23 cellular contexts compared by ENCODE assay signal in the genomic region with DNA sequence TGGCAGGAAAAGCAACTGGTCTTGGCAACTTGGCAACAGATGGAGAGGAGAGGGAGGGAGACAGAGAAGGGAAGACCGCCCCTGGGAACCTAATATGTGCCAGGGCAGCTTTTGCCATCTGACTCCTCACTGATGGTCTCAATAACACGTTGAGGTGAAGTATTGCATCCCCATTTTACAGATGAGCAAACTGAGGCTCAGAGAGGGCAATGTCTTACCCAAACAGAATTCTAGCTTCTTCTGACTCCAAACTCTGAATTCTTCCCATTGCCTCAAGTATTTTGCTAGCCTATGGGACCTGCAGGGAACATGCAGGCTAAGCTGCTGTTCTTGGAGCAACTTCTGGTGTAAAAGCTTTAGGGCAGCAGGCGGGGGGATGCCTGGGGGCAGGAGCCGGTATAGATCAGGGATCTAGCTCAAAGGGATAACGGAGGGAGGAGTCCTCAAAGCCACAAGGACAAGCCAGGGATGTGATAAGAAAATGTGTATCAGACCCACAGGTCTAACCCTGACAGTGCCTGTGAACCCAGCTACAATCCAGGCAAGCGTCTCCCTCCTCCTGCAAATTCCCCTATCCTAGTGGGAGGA. TPM values are rescaled to one million over a fixed set of nuclear protein-coding genes. Genes with fewer than 3 reads are reported as not detected.
DNase-seq lines count a peak whose midpoint lies in the region; ATAC-seq and TF ChIP-seq lines count a peak whose summit lies in the region.
"Had no signal": no experiment of that assay in that cellular context is flagged by ENCODE, and none has a peak within 500 bp of the region (broad histone marks: within the 10 kb centered on the region; RNA-seq: fewer than 3 reads in every experiment).

No MANE protein-coding gene starts in this region.

- H3K27ac ChIP-seq in body of pancreas: peak overlapping the region in 3 of 4 donors; percentile 48 to 61 (median 60)
- peak overlapping the region; percentile 79 to 88 for H3K27ac ChIP-seq in mucosa of rectum (ENCODE audit: low read depth in 2 of 2, low read length in 2 of 2)
- H3K27ac ChIP-seq in transverse colon: peak overlapping the region in 3 of 4 donors; percentile 69 to 82 (median 73)
- H3K27ac ChIP-seq: BLaER1 had no signal

- no peaks in the 10 kb centered on the region for H3K9me3 Mint-ChIP-seq in activated T-helper 1 cell treated with anti-CD3 and anti-CD28 coated beads, Interleukin-12 subunit alpha, Interleukin-12 subunit beta, Interleukin-2, Interleukin-4 antibody, amounts not matched to agents 30 ng/mL and 10 ng/mL and 1 ng/mL, durations not matched to agents 14 hours and 24 hours and 36 hours
- H3K9me3 Mint-ChIP-seq: activated naive CD4-positive, alpha-beta T cell treated with anti-CD3 and anti-CD28 coated beads, Interleukin-2, amount 50 U/mL, for 72 hours; naive B cell; stimulated activated naive B cell treated with anti-CD40 and anti-IgM and Interleukin-4, amounts not matched to agents 10 μg/mL and 1 μg/mL and 100 μg/mL, for 72 hours had no signal

- in situ Hi-C loops in transverse colon (cut with MboI; ENCODE audit: low pct_ligation_motif_present in 1 of 4, low pct_unique_long_range_greater_than_20kb in 1 of 4, low sequenced_read_pairs in 3 of 4): no loop called here

- CTCF ChIA-PET in HEK293T (lab: Yijun Ruan, JAX): no interaction called here

- H3K4me3 ChIP-seq in body of pancreas (no peak overlapping the region), mucosa of rectum (ENCODE audit: low read length in 2 of 2) (no peak overlapping the region), transverse colon (no peak overlapping the region)
- H3K4me3 ChIP-seq: BLaER1, coronary artery, lower lobe of right lung had no signal

- no peaks in the 10 kb centered on the region for H3K27me3 Mint-ChIP-seq in activated T-helper 1 cell treated with anti-CD3 and anti-CD28 coated beads, Interleukin-12 subunit alpha, Interleukin-12 subunit beta, Interleukin-2, Interleukin-4 antibody, amounts not matched to agents 30 ng/mL and 10 ng/mL and 1 ng/mL, durations not matched to agents 14 hours and 24 hours and 36 hours (ENCODE audit: insufficient read depth)

- POLR2A ChIA-PET in HEK293T (lab: Yijun Ruan, JAX): no interaction called here

- peaks cover 33% of the 10 kb centered on the region for H3K4me1 ChIP-seq in body of pancreas
- peaks cover 41 to 52% of the 10 kb centered on the region in 2 donors for H3K4me1 ChIP-seq in mucosa of rectum (ENCODE audit: control insufficient read depth in 2 of 2, insufficient read depth in 2 of 2, low read length in 2 of 2)
- peaks cover 16 to 46% (median 35%) of the 10 kb centered on the region in 4 donors for H3K4me1 ChIP-seq in transverse colon

- no peaks in the 10 kb centered on the region for H3K4me1 Mint-ChIP-seq in activated T-helper 1 cell treated with anti-CD3 and anti-CD28 coated beads, Interleukin-12 subunit alpha, Interleukin-12 subunit beta, Interleukin-2, Interleukin-4 antibody, amounts not matched to agents 30 ng/mL and 10 ng/mL and 1 ng/mL, durations not matched to agents 14 hours and 24 hours and 36 hours (ENCODE audit: low read depth)
- H3K4me1 Mint-ChIP-seq: naive B cell had no signal

- TF ChIP-seq CTCF in body of pancreas (IDR thresholded peaks at IDR 0.05): no peak
- TF ChIP-seq CTCF in transverse colon (IDR thresholded peaks at IDR 0.05): no peak

- no peak overlapping the region for H3K27ac Mint-ChIP-seq in activated T-helper 1 cell treated with anti-CD3 and anti-CD28 coated beads, Interleukin-12 subunit alpha, Interleukin-12 subunit beta, Interleukin-2, Interleukin-4 antibody, amounts not matched to agents 30 ng/mL and 10 ng/mL and 1 ng/mL, durations not matched to agents 14 hours and 24 hours and 36 hours
- H3K27ac Mint-ChIP-seq: activated naive CD4-positive, alpha-beta T cell treated with anti-CD3 and anti-CD28 coated beads, Interleukin-2, amount 50 U/mL, for 72 hours; stimulated activated naive B cell treated with anti-CD40 and anti-IgM and Interleukin-4, amounts not matched to agents 10 μg/mL and 1 μg/mL and 100 μg/mL, for 72 hours had no signal

- TF ChIP-seq EP300 in transverse colon (IDR thresholded peaks at IDR 0.05; ENCODE audit: low read depth): no peak

- no peaks in the 10 kb centered on the region for H3K9me3 ChIP-seq in body of pancreas
- no peaks in the 10 kb centered on the region for H3K9me3 ChIP-seq in mucosa of rectum (ENCODE audit: control insufficient read depth in 2 of 2, low read length in 2 of 2)
- H3K9me3 ChIP-seq in transverse colon: no peaks in the 10 kb centered on the region
- H3K9me3 ChIP-seq: BLaER1, lower lobe of right lung had no signal

- DNase-seq in Right ventricle myocardium superior: no peak
- DNase-seq in cardiac septum (ENCODE audit: low spot score): no peak
- DNase-seq in body of pancreas: no peak
- DNase-seq in transverse colon: no peak
- no peak for DNase-seq in activated T-helper 1 cell treated with anti-CD3 and anti-CD28 coated beads, Interleukin-12 subunit alpha, Interleukin-12 subunit beta, Interleukin-2, Interleukin-4 antibody, amounts not matched to agents 30 ng/mL and 10 ng/mL and 1 ng/mL, durations not matched to agents 14 hours and 24 hours and 36 hours (ENCODE audit: low spot score)
- no peak for DNase-seq in HEK293T (ENCODE audit: extremely low spot score)
- DNase-seq: activated CD4-positive, alpha-beta T cell treated with anti-CD3 and anti-CD28 coated beads for 4 hours; Calu3; EL; HCEC 1CT; Karpas-422; naive B cell; NCI-H1048; NCI-H2081 treated with DMSO at 0.1 percent for 48 hours; stimulated activated naive B cell treated with anti-CD40 and anti-IgM and Interleukin-4, amounts not matched to agents 10 μg/mL and 1 μg/mL and 100 μg/mL, for 72 hours had no signal

- H3K9ac ChIP-seq in mucosa of rectum (ENCODE audit: low read depth in 1 of 2, low read length in 2 of 2): peak overlapping the region in 1 of 2 donors; percentile 18
- H3K9ac ChIP-seq: BLaER1 had no signal

- H3K4me3 Mint-ChIP-seq in activated T-helper 1 cell treated with anti-CD3 and anti-CD28 coated beads, Interleukin-12 subunit alpha, Interleukin-12 subunit beta, Interleukin-2, Interleukin-4 antibody, amounts not matched to agents 30 ng/mL and 10 ng/mL and 1 ng/mL, durations not matched to agents 14 hours and 24 hours and 36 hours: no peak overlapping the region

- peaks cover under 1% of the 10 kb centered on the region for H3K36me3 Mint-ChIP-seq in activated T-helper 1 cell treated with anti-CD3 and anti-CD28 coated beads, Interleukin-12 subunit alpha, Interleukin-12 subunit beta, Interleukin-2, Interleukin-4 antibody, amounts not matched to agents 30 ng/mL and 10 ng/mL and 1 ng/mL, durations not matched to agents 14 hours and 24 hours and 36 hours (ENCODE audit: low read depth)
- H3K36me3 Mint-ChIP-seq: activated naive CD4-positive, alpha-beta T cell treated with anti-CD3 and anti-CD28 coated beads, Interleukin-2, amount 50 U/mL, for 72 hours; naive B cell had no signal

- ATAC-seq in Right ventricle myocardium superior (ENCODE audit: poor library complexity): peak; percentile 1
- no peak for ATAC-seq in body of pancreas
- no peak for ATAC-seq in GM18867 (IDR thresholded peaks at IDR 0.05; ENCODE audit: unreplicated experiment)
- ATAC-seq: activated naive CD4-positive, alpha-beta T cell treated with anti-CD3 and anti-CD28 coated beads, Interleukin-2, amount 50 U/mL, for 72 hours; stimulated activated naive B cell treated with anti-CD40 and anti-IgM and Interleukin-4, amounts not matched to agents 10 μg/mL and 1 μg/mL and 100 μg/mL, for 72 hours had no signal

- intact Hi-C loops in Right ventricle myocardium superior (cut with DNase I) (loop anchor here (10.0 kb wide), 1 partner anchor 163 kb away; the partner anchor contains the start of gene FOXJ3), cardiac septum (cut with DNase I) (loop anchor here (10.0 kb wide), 1 partner anchor 597 kb away; no protein-coding TSS in a partner anchor), body of pancreas (cut with DNase I) (no loop called here), transverse colon (cut with DNase I; ENCODE audit: low total_unique reads) (no loop called here)
- intact Hi-C loops in activated T-helper 1 cell treated with anti-CD3 and anti-CD28 coated beads, Interleukin-12 subunit alpha, Interleukin-12 subunit beta, Interleukin-2, Interleukin-4 antibody, amounts not matched to agents 30 ng/mL and 10 ng/mL and 1 ng/mL, durations not matched to agents 14 hours and 24 hours and 36 hours (cut with micrococcal nuclease): loop anchor here (2.0 to 10.0 kb wide), 2 partner anchors 163 to 283 kb away; partner anchors contain the start of genes FOXJ3, PPCS and ZMYND12

- 43 to 62% methylated on average over 5 to 6 of the region's 6 CpGs for WGBS in body of pancreas, 2 donors
- WGBS in transverse colon (ENCODE audit: low coverage in 1 of 2), 2 donors: 74 to 80% methylated on average over 1 to 6 of the region's 6 CpGs

- no peak for TF ChIP-seq POLR2A in body of pancreas (IDR thresholded peaks at IDR 0.05)
- no peak for TF ChIP-seq POLR2A in transverse colon (IDR thresholded peaks at IDR 0.05)

- H3K36me3 ChIP-seq in body of pancreas (replicated peaks in 1 of 2; ENCODE audit: insufficient read depth in 1 of 2, low read depth in 2 of 2) (no peaks in the 10 kb centered on the region), mucosa of rectum (ENCODE audit: control insufficient read depth in 2 of 2, insufficient read depth in 2 of 2, low read length in 2 of 2) (peaks cover 0 to 3% of the 10 kb centered on the region in 2 donors), transverse colon (no peaks in the 10 kb centered on the region)
- H3K36me3 ChIP-seq: lower lobe of right lung had no signal

- H3K27me3 ChIP-seq in body of pancreas (no peaks in the 10 kb centered on the region), mucosa of rectum (ENCODE audit: control insufficient read depth in 2 of 2, insufficient read depth in 2 of 2, low read length in 2 of 2) (no peaks in the 10 kb centered on the region), transverse colon (no peaks in the 10 kb centered on the region)
- H3K27me3 ChIP-seq: BLaER1 had no signal

TF ChIP-seq in HEK293T, 16 proteins besides CTCF, POLR2A, EP300 and RAD21:
- TF ChIP-seq FOXA1 (IDR thresholded peaks at IDR 0.05): no peak
- no peak for TF ChIP-seq ELF4 (IDR thresholded peaks at IDR 0.05)
TF ChIP-seq in HEK293T: peak in this region for 0.

RNA-seq across cellular contexts. Expression of gene GUCA2A, which starts 7.2 kb away (rescaled TPM):
- total RNA-seq in Right ventricle myocardium superior: not detected
- not detected for total RNA-seq in cardiac septum
- total RNA-seq in body of pancreas: not detected
- 1,000 to 10,000 TPM in 2 of 4 donors, 100 to 1,000 TPM in 1, 1 to 10 TPM in 1; 3.2 to 2,017 (median 1,376) TPM for total RNA-seq in transverse colon
- not detected in 2 replicates for total RNA-seq in activated T-helper 1 cell treated with anti-CD3 and anti-CD28 coated beads, Interleukin-12 subunit alpha, Interleukin-12 subunit beta, Interleukin-2, Interleukin-4 antibody, amounts not matched to agents 30 ng/mL and 10 ng/mL and 1 ng/mL, durations not matched to agents 14 hours and 24 hours and 36 hours
- total RNA-seq: A673; activated naive CD4-positive, alpha-beta T cell treated with anti-CD3 and anti-CD28 coated beads, Interleukin-2, amount 50 U/mL, for 72 hours; Calu3; lower lobe of right lung; urinary bladder had no signal

RNA-seq across cellular contexts. Expression of gene GUCA2B, which starts 18.6 kb away (rescaled TPM):
- not detected for total RNA-seq in Right ventricle myocardium superior
- total RNA-seq in cardiac septum: not detected
- total RNA-seq in body of pancreas: not detected
- total RNA-seq in transverse colon: 100 to 1,000 TPM in 3 of 4 donors, not detected in 1; 116 to 259 (median 223) TPM
- not detected in 2 replicates for total RNA-seq in activated T-helper 1 cell treated with anti-CD3 and anti-CD28 coated beads, Interleukin-12 subunit alpha, Interleukin-12 subunit beta, Interleukin-2, Interleukin-4 antibody, amounts not matched to agents 30 ng/mL and 10 ng/mL and 1 ng/mL, durations not matched to agents 14 hours and 24 hours and 36 hours
- total RNA-seq: A673; activated naive CD4-positive, alpha-beta T cell treated with anti-CD3 and anti-CD28 coated beads, Interleukin-2, amount 50 U/mL, for 72 hours; Calu3; lower lobe of right lung; urinary bladder had no signal

Comparison
In these comparisons a context has a peak if more than half of its experiments do, and no peak if none do; other contexts are left out.
1. intact Hi-C loops: an anchor here in Right ventricle myocardium superior (10.0 kb wide), cardiac septum (10.0 kb wide) and activated T-helper 1 cell treated with anti-CD3 and anti-CD28 coated beads, Interleukin-12 subunit alpha, Interleukin-12 subunit beta, Interleukin-2, Interleukin-4 antibody, amounts not matched to agents 30 ng/mL and 10 ng/mL and 1 ng/mL, durations not matched to agents 14 hours and 24 hours and 36 hours (2.0 to 10.0 kb wide); none called in body of pancreas and transverse colon.